Comparison of ENCODE assay signal across 23 cellular contexts in genomic region chr14:99777956-99778355, GRCh38. TPM values are rescaled to one million over a fixed set of nuclear protein-coding genes. Genes with fewer than 3 reads are reported as not detected.
"Had no signal": no experiment of that assay in that cellular context is flagged by ENCODE, and none has a peak within 500 bp of the region (broad histone marks: within the 10 kb centered on the region; RNA-seq: fewer than 3 reads in every experiment).

No MANE protein-coding gene starts in this region.

- ATAC-seq: esophagus mucosa, foreskin keratinocyte, gastrocnemius medialis, heart left ventricle, WTC11 had no signal

- DNase-seq: activated CD4-positive, alpha-beta memory T cell treated with anti-CD3 and anti-CD28 coated beads, Interleukin-2, amount 10 ng/mL, durations not matched to agents 7 days and 5 days; activated CD4-positive, alpha-beta T cell treated with anti-CD3 and anti-CD28 coated beads for 1 hour; activated CD4-positive, alpha-beta T cell treated with anti-CD3 and anti-CD28 coated beads for 4 hours; activated CD4-positive, alpha-beta T cell treated with anti-CD3 and anti-CD28 coated beads, Interleukin-2, amount 10 ng/mL, durations not matched to agents 7 days and 5 days; activated CD4-positive, alpha-beta T cell treated with anti-CD3 and anti-CD28 coated beads, Interleukin-2, amount 50 U/mL, for 4 hours; activated CD8-positive, alpha-beta memory T cell treated with anti-CD3 and anti-CD28 coated beads, Interleukin-2, amount 50 U/mL, for 4 hours; activated effector memory CD4-positive, alpha-beta T cell treated with anti-CD3 and anti-CD28 coated beads, Interleukin-2, amount 50 U/mL, for 16 hours; activated naive CD4-positive, alpha-beta T cell treated with anti-CD3 and anti-CD28 coated beads, Interleukin-2, amount 50 U/mL, for 16 hours; activated T-cell treated with anti-CD3 and anti-CD28 coated beads, Interleukin-2, amount 50 U/mL, for 1 hour; activated T-cell treated with anti-CD3 and anti-CD28 coated beads, Interleukin-2, amount 50 U/mL, for 48 hours; amniotic stem cell; anterior cingulate cortex; brain microvascular endothelial cell; colonic mucosa; effector CD8-positive, alpha-beta T cell; foreskin keratinocyte; gastrocnemius medialis; glutamatergic neuron; heart left ventricle; T-helper 1 cell; T-helper 2 cell had no signal

- H3K4me3 ChIP-seq: colonic mucosa, gastrocnemius medialis, heart left ventricle had no signal

RNA-seq across cellular contexts. Expression of gene EML1, which starts 15.3 kb away (rescaled TPM):
- total RNA-seq: activated CD4-positive, alpha-beta memory T cell treated with anti-CD3 and anti-CD28 coated beads, Interleukin-2, amount 10 ng/mL, durations not matched to agents 7 days and 5 days had no signal
